Comparison of ENCODE assay signal across 3 cellular contexts in genomic region chr20:21076073-21076472, GRCh38.
A peak's percentile ranks its signal among the peaks of the same experiment; 100 is the strongest.
TF ChIP-seq lines count a peak whose summit lies in the region.

No MANE protein-coding gene starts in this region.

TF ChIP-seq in HepG2, 621 proteins besides CTCF, POLR2A, EP300 and RAD21:
- TF ChIP-seq CAMTA2 (CRISPR knock-in tag; IDR thresholded peaks at IDR 0.05; ENCODE audit: borderline replicate concordance) = no peak
- TF ChIP-seq ZSCAN30 (CRISPR knock-in tag; IDR thresholded peaks at IDR 0.05) = no peak
- no peak for TF ChIP-seq ZNF770 (CRISPR knock-in tag; IDR thresholded peaks at IDR 0.05)
- no peak for TF ChIP-seq ZNF577 (CRISPR knock-in tag; IDR thresholded peaks at IDR 0.05; ENCODE audit: borderline replicate concordance, low read depth)
- no peak for TF ChIP-seq ZSCAN20 (CRISPR knock-in tag; IDR thresholded peaks at IDR 0.05; ENCODE audit: borderline replicate concordance)
- peak; percentile 52 for TF ChIP-seq MNT (IDR thresholded peaks at IDR 0.05)
- no peak for TF ChIP-seq SRF (IDR thresholded peaks at IDR 0.05; ENCODE audit: low read depth, low read length)
- no peak for TF ChIP-seq ZBTB44 (CRISPR knock-in tag; IDR thresholded peaks at IDR 0.05)
- no peak for TF ChIP-seq ZNF589 (CRISPR knock-in tag; conservative IDR thresholded peaks at IDR 0.05)
- no peak for TF ChIP-seq SALL2 (CRISPR knock-in tag; IDR thresholded peaks at IDR 0.05)
- peak; percentile 61; the same call in 1 of the 2 replicates for TF ChIP-seq ZNF644 (CRISPR knock-in tag; IDR thresholded peaks at IDR 0.05; ENCODE audit: low read depth)
- TF ChIP-seq ZNF232 (CRISPR knock-in tag; IDR thresholded peaks at IDR 0.05; ENCODE audit: borderline replicate concordance) = no peak
- TF ChIP-seq ATRX (CRISPR knock-in tag; IDR thresholded peaks at IDR 0.05; ENCODE audit: borderline replicate concordance) = no peak
- no peak for TF ChIP-seq ZSCAN21 (CRISPR knock-in tag; IDR thresholded peaks at IDR 0.05; ENCODE audit: borderline replicate concordance)
TF ChIP-seq in HepG2: peak in this region for 2.

TF ChIP-seq in A549, 52 proteins besides CTCF, POLR2A, EP300 and RAD21:
- TF ChIP-seq RFX5 (IDR thresholded peaks at IDR 0.05) = no peak
- no peak for TF ChIP-seq ESRRA (IDR thresholded peaks at IDR 0.05; ENCODE audit: borderline replicate concordance, low read length)
- TF ChIP-seq ELK1 (IDR thresholded peaks at IDR 0.05; ENCODE audit: low read depth, low read length) = no peak
- no peak for TF ChIP-seq RCOR1 (IDR thresholded peaks at IDR 0.05; ENCODE audit: low read depth, low read length)
- TF ChIP-seq ZC3H11A (IDR thresholded peaks at IDR 0.05) = no peak
- TF ChIP-seq E2F6 (IDR thresholded peaks at IDR 0.05; ENCODE audit: borderline replicate concordance, low read depth) = no peak
- no peak for TF ChIP-seq HMGXB4 (CRISPR knock-in tag; IDR thresholded peaks at IDR 0.05; ENCODE audit: borderline replicate concordance)
- TF ChIP-seq EHMT2 (IDR thresholded peaks at IDR 0.05; ENCODE audit: low read depth) = no peak
- TF ChIP-seq NPAS2 (CRISPR knock-in tag; IDR thresholded peaks at IDR 0.05; ENCODE audit: borderline replicate concordance) = no peak
- no peak for TF ChIP-seq PHF8 (IDR thresholded peaks at IDR 0.05; ENCODE audit: borderline replicate concordance, low read depth)
- TF ChIP-seq HOXB5 (CRISPR knock-in tag; IDR thresholded peaks at IDR 0.05) = no peak
- TF ChIP-seq TFCP2L1 (CRISPR knock-in tag; IDR thresholded peaks at IDR 0.05) = no peak
- TF ChIP-seq CEBPB (IDR thresholded peaks at IDR 0.05) = no peak
- no peak for TF ChIP-seq POLR2AphosphoS2 (conservative IDR thresholded peaks at IDR 0.05; ENCODE audit: low read length)
- no peak for TF ChIP-seq ZFP36 (IDR thresholded peaks at IDR 0.05; ENCODE audit: borderline replicate concordance, partially characterized antibody)
- TF ChIP-seq BHLHE40 (IDR thresholded peaks at IDR 0.05; ENCODE audit: low read depth, low read length) = no peak
- no peak for TF ChIP-seq MAZ (IDR thresholded peaks at IDR 0.05; ENCODE audit: borderline replicate concordance, low read depth, low read length)
- no peak for TF ChIP-seq GATA3 (IDR thresholded peaks at IDR 0.05; ENCODE audit: borderline replicate concordance)
- TF ChIP-seq CBX8 (IDR thresholded peaks at IDR 0.05) = no peak
- TF ChIP-seq BCL3 (IDR thresholded peaks at IDR 0.05) = no peak

TF ChIP-seq in GM23338, 12 proteins besides CTCF, POLR2A, EP300 and RAD21:
- TF ChIP-seq ETS1 (IDR thresholded peaks at IDR 0.05) (no peak), JUNB (IDR thresholded peaks at IDR 0.05; ENCODE audit: unreplicated experiment) (no peak), ZNF114 (CRISPR knock-in tag; IDR thresholded peaks at IDR 0.05) (no peak), EZH2phosphoT487 (IDR thresholded peaks at IDR 0.05; ENCODE audit: unreplicated experiment) (no peak), STAT1 (IDR thresholded peaks at IDR 0.05; ENCODE audit: unreplicated experiment) (no peak), CREB1 (CRISPR knock-in tag; IDR thresholded peaks at IDR 0.05; ENCODE audit: low read depth) (no peak), ZNF462 (CRISPR knock-in tag; IDR thresholded peaks at IDR 0.05) (no peak)
